Comparison of ENCODE assay signal across 19 cellular contexts in genomic region chr4:115278830-115279229, GRCh38.
"Had no signal": no experiment of that assay in that cellular context is flagged by ENCODE, and none has a peak within 500 bp of the region (broad histone marks: within the 10 kb centered on the region; RNA-seq: fewer than 3 reads in every experiment).

No MANE protein-coding gene starts in this region.

- DNase-seq: effector CD4-positive, alpha-beta T cell; endodermal cell; gastrocnemius medialis; glutamatergic neuron; islet precursor cell; mucosa of descending colon; occipital lobe; pancreas; right cardiac atrium; small intestine; stimulated activated CD4-positive, alpha-beta T cell treated with anti-CD3 and anti-CD28 coated beads, Interleukin-12 subunit alpha, Interleukin-12 subunit beta, amount 100 ng/mL, for 4 hours; stimulated activated CD4-positive, alpha-beta T cell treated with anti-CD3 and anti-CD28 coated beads, Interleukin-4, amount 100 ng/mL, for 1 hour; stimulated activated CD8-positive, alpha-beta memory T cell treated with anti-CD3 and anti-CD28 coated beads, Interleukin-4, amount 100 ng/mL, for 48 hours; stimulated activated naive CD8-positive, alpha-beta T cell treated with anti-CD3 and anti-CD28 coated beads, Interleukin-15, Interleukin-2, amounts not matched to agents 100 U/mL and 50 U/mL, for 24 hours; thyroid gland had no signal

- H3K9me3 ChIP-seq: gastrocnemius medialis, mucosa of descending colon, pancreas, suprapubic skin, thyroid gland had no signal

- H3K36me3 ChIP-seq: gastrocnemius medialis, neural progenitor cell, pancreas, suprapubic skin, thyroid gland had no signal

- H3K27me3 ChIP-seq: gastrocnemius medialis, neural progenitor cell, pancreas, suprapubic skin, thyroid gland had no signal

- H3K4me1 ChIP-seq: gastrocnemius medialis, neural progenitor cell, pancreas, suprapubic skin, thyroid gland had no signal

- H3K27ac ChIP-seq: coronary artery, gastrocnemius medialis, neural progenitor cell, pancreas, suprapubic skin, thyroid gland had no signal

- H3K4me2 ChIP-seq: neural progenitor cell had no signal

- H3K4me3 ChIP-seq: coronary artery, gastrocnemius medialis, mucosa of descending colon, neural progenitor cell, pancreas, suprapubic skin, thyroid gland had no signal

- H3K9ac ChIP-seq: neural progenitor cell had no signal

- ATAC-seq: gastrocnemius medialis; left lobe of liver; mucosa of descending colon; pancreas; right cardiac atrium; stimulated activated naive CD8-positive, alpha-beta T cell treated with anti-CD3 and anti-CD28 coated beads, Interleukin-15, Interleukin-2, amounts not matched to agents 100 U/mL and 50 U/mL, for 24 hours had no signal
